Comparison of ENCODE assay signal across 10 cellular contexts in genomic region chr19:45045671-45046353, GRCh38. TPM values are rescaled to one million over a fixed set of nuclear protein-coding genes. Genes with fewer than 3 reads are reported as not detected.
DNase-seq lines count a peak whose midpoint lies in the region; ATAC-seq and TF ChIP-seq lines count a peak whose summit lies in the region.
"Had no signal": no experiment of that assay in that cellular context is flagged by ENCODE, and none has a peak within 500 bp of the region (broad histone marks: within the 10 kb centered on the region; RNA-seq: fewer than 3 reads in every experiment).

No MANE protein-coding gene starts in this region.

- peak overlapping the region; percentile 66 to 82 for H3K27ac Mint-ChIP-seq in natural killer cell treated with Interleukin-12 subunit alpha and Interleukin-12 subunit beta and Interleukin-15 and Interleukin-18, amount 100 ng/mL, for 72 hours
- H3K27ac Mint-ChIP-seq in natural killer cell (peak overlapping the region in 1 of 2 donors; percentile 77), immature natural killer cell (peak overlapping the region in 3 of 6 donors; percentile 13 to 72 (median 57))
- H3K27ac Mint-ChIP-seq in activated T-helper 1 cell treated with anti-CD3 and anti-CD28 coated beads, Interleukin-12 subunit alpha, Interleukin-12 subunit beta, Interleukin-2, Interleukin-4 antibody, amounts not matched to agents 30 ng/mL and 10 ng/mL and 1 ng/mL, durations not matched to agents 14 hours and 24 hours and 36 hours: no peak overlapping the region

- intact Hi-C loops in natural killer cell (cut with micrococcal nuclease): no loop called here
- intact Hi-C loops in activated T-helper 1 cell treated with anti-CD3 and anti-CD28 coated beads, Interleukin-12 subunit alpha, Interleukin-12 subunit beta, Interleukin-2, Interleukin-4 antibody, amounts not matched to agents 30 ng/mL and 10 ng/mL and 1 ng/mL, durations not matched to agents 14 hours and 24 hours and 36 hours (cut with micrococcal nuclease): no loop called here

- no peak for DNase-seq in natural killer cell treated with Interleukin-12 subunit alpha and Interleukin-12 subunit beta and Interleukin-15 and Interleukin-18, amount 100 ng/mL, for 72 hours (ENCODE audit: low spot score)
- DNase-seq in natural killer cell (no peak), caudate nucleus (lab: John Stamatoyannopoulos, UW) (peak in 59 of 61 donors; percentile 29 to 96 (median 84)), midbrain (lab: John Stamatoyannopoulos, UW) (peak; percentile 90), iPS-NIHi7 (ENCODE audit: extremely low spot score) (no peak), immature natural killer cell (no peak)
- no peak for DNase-seq in activated T-helper 1 cell treated with anti-CD3 and anti-CD28 coated beads, Interleukin-12 subunit alpha, Interleukin-12 subunit beta, Interleukin-2, Interleukin-4 antibody, amounts not matched to agents 30 ng/mL and 10 ng/mL and 1 ng/mL, durations not matched to agents 14 hours and 24 hours and 36 hours (ENCODE audit: low spot score)
- DNase-seq: activated CD4-positive, alpha-beta T cell treated with anti-CD3 and anti-CD28 coated beads, Interleukin-2, amount 50 U/mL, for 1 hour; NCI-H1930 had no signal

- H3K27ac ChIP-seq in caudate nucleus (ENCODE audit: low read depth, low read length): peak overlapping the region; percentile 97

- ATAC-seq in natural killer cell treated with Interleukin-12 subunit alpha and Interleukin-12 subunit beta and Interleukin-15 and Interleukin-18, amount 100 ng/mL, for 72 hours: no peak
- ATAC-seq in natural killer cell (no peak), GM21825 (IDR thresholded peaks at IDR 0.05; ENCODE audit: unreplicated experiment) (no peak)

- TF ChIP-seq CTCF in natural killer cell (IDR thresholded peaks at IDR 0.05): no peak

- peaks cover 50% of the 10 kb centered on the region in 2 donors for H3K4me1 Mint-ChIP-seq in natural killer cell treated with Interleukin-12 subunit alpha and Interleukin-12 subunit beta and Interleukin-15 and Interleukin-18, amount 100 ng/mL, for 72 hours (ENCODE audit: low read depth in 2 of 2)
- H3K4me1 Mint-ChIP-seq in natural killer cell (peaks cover 46 to 51% of the 10 kb centered on the region in 2 donors), immature natural killer cell (peaks cover 36 to 56% of the 10 kb centered on the region in 2 donors)
- peaks cover 37% of the 10 kb centered on the region for H3K4me1 Mint-ChIP-seq in activated T-helper 1 cell treated with anti-CD3 and anti-CD28 coated beads, Interleukin-12 subunit alpha, Interleukin-12 subunit beta, Interleukin-2, Interleukin-4 antibody, amounts not matched to agents 30 ng/mL and 10 ng/mL and 1 ng/mL, durations not matched to agents 14 hours and 24 hours and 36 hours (ENCODE audit: low read depth)

- no peak overlapping the region for H3K4me3 Mint-ChIP-seq in natural killer cell treated with Interleukin-12 subunit alpha and Interleukin-12 subunit beta and Interleukin-15 and Interleukin-18, amount 100 ng/mL, for 72 hours
- H3K4me3 Mint-ChIP-seq in natural killer cell (no peak overlapping the region), immature natural killer cell (no peak overlapping the region)
- no peak overlapping the region for H3K4me3 Mint-ChIP-seq in activated T-helper 1 cell treated with anti-CD3 and anti-CD28 coated beads, Interleukin-12 subunit alpha, Interleukin-12 subunit beta, Interleukin-2, Interleukin-4 antibody, amounts not matched to agents 30 ng/mL and 10 ng/mL and 1 ng/mL, durations not matched to agents 14 hours and 24 hours and 36 hours

- H3K9me3 Mint-ChIP-seq in natural killer cell treated with Interleukin-12 subunit alpha and Interleukin-12 subunit beta and Interleukin-15 and Interleukin-18, amount 100 ng/mL, for 72 hours: no peaks in the 10 kb centered on the region
- no peaks in the 10 kb centered on the region for H3K9me3 Mint-ChIP-seq in natural killer cell
- no peaks in the 10 kb centered on the region for H3K9me3 Mint-ChIP-seq in activated T-helper 1 cell treated with anti-CD3 and anti-CD28 coated beads, Interleukin-12 subunit alpha, Interleukin-12 subunit beta, Interleukin-2, Interleukin-4 antibody, amounts not matched to agents 30 ng/mL and 10 ng/mL and 1 ng/mL, durations not matched to agents 14 hours and 24 hours and 36 hours
- no peaks in the 10 kb centered on the region for H3K9me3 Mint-ChIP-seq in immature natural killer cell

- H3K27me3 Mint-ChIP-seq in natural killer cell treated with Interleukin-12 subunit alpha and Interleukin-12 subunit beta and Interleukin-15 and Interleukin-18, amount 100 ng/mL, for 72 hours: no peaks in the 10 kb centered on the region
- H3K27me3 Mint-ChIP-seq in natural killer cell (ENCODE audit: low read depth in 2 of 2): no peaks in the 10 kb centered on the region
- H3K27me3 Mint-ChIP-seq in activated T-helper 1 cell treated with anti-CD3 and anti-CD28 coated beads, Interleukin-12 subunit alpha, Interleukin-12 subunit beta, Interleukin-2, Interleukin-4 antibody, amounts not matched to agents 30 ng/mL and 10 ng/mL and 1 ng/mL, durations not matched to agents 14 hours and 24 hours and 36 hours (ENCODE audit: insufficient read depth): no peaks in the 10 kb centered on the region
- H3K27me3 Mint-ChIP-seq in immature natural killer cell (ENCODE audit: low read depth in 3 of 3): peaks cover 0 to 3% (median 0%) of the 10 kb centered on the region in 3 donors

- peaks cover 14% of the 10 kb centered on the region for H3K36me3 Mint-ChIP-seq in natural killer cell treated with Interleukin-12 subunit alpha and Interleukin-12 subunit beta and Interleukin-15 and Interleukin-18, amount 100 ng/mL, for 72 hours
- H3K36me3 Mint-ChIP-seq in natural killer cell (no peaks in the 10 kb centered on the region), immature natural killer cell (peaks cover 3 to 15% (median 11%) of the 10 kb centered on the region in 3 donors)
- peaks cover 30% of the 10 kb centered on the region for H3K36me3 Mint-ChIP-seq in activated T-helper 1 cell treated with anti-CD3 and anti-CD28 coated beads, Interleukin-12 subunit alpha, Interleukin-12 subunit beta, Interleukin-2, Interleukin-4 antibody, amounts not matched to agents 30 ng/mL and 10 ng/mL and 1 ng/mL, durations not matched to agents 14 hours and 24 hours and 36 hours (ENCODE audit: low read depth)

RNA-seq across cellular contexts. Expression of gene CLASRP, which starts 7.0 kb away (rescaled TPM):
- 100 to 1,000 TPM in 1 of 2 donors, 10 to 100 TPM in 1; 84.1 to 147 TPM for total RNA-seq in natural killer cell treated with Interleukin-12 subunit alpha and Interleukin-12 subunit beta and Interleukin-15 and Interleukin-18, amount 100 ng/mL, for 72 hours
- total RNA-seq in natural killer cell: 100 to 1,000 TPM; 142 to 160 (median 146) TPM
- total RNA-seq in activated T-helper 1 cell treated with anti-CD3 and anti-CD28 coated beads, Interleukin-12 subunit alpha, Interleukin-12 subunit beta, Interleukin-2, Interleukin-4 antibody, amounts not matched to agents 30 ng/mL and 10 ng/mL and 1 ng/mL, durations not matched to agents 14 hours and 24 hours and 36 hours: 106 and 116 TPM in 2 replicates
- polyA plus RNA-seq in immature natural killer cell: 1 to 10 TPM; 2.7 to 9.0 (median 2.9) TPM

RNA-seq across cellular contexts. Expression of gene ZNF296, which starts 30.5 kb away (rescaled TPM):
- 1 to 10 TPM; 5.0 to 5.5 TPM for total RNA-seq in natural killer cell treated with Interleukin-12 subunit alpha and Interleukin-12 subunit beta and Interleukin-15 and Interleukin-18, amount 100 ng/mL, for 72 hours
- 1 to 10 TPM; 5.1 to 8.0 (median 8.0) TPM for total RNA-seq in natural killer cell
- 4.3 and 4.7 TPM in 2 replicates for total RNA-seq in activated T-helper 1 cell treated with anti-CD3 and anti-CD28 coated beads, Interleukin-12 subunit alpha, Interleukin-12 subunit beta, Interleukin-2, Interleukin-4 antibody, amounts not matched to agents 30 ng/mL and 10 ng/mL and 1 ng/mL, durations not matched to agents 14 hours and 24 hours and 36 hours
- 10 to 100 TPM in 2 of 3 donors, 1 to 10 TPM in 1; 4.0 to 25.6 (median 12.4) TPM for polyA plus RNA-seq in immature natural killer cell

RNA-seq across cellular contexts. Expression of gene GEMIN7, which starts 33.2 kb away (rescaled TPM):
- total RNA-seq in natural killer cell treated with Interleukin-12 subunit alpha and Interleukin-12 subunit beta and Interleukin-15 and Interleukin-18, amount 100 ng/mL, for 72 hours: 10 to 100 TPM; 59.0 TPM
- 10 to 100 TPM; 27.7 to 28.7 (median 27.9) TPM for total RNA-seq in natural killer cell
- total RNA-seq in activated T-helper 1 cell treated with anti-CD3 and anti-CD28 coated beads, Interleukin-12 subunit alpha, Interleukin-12 subunit beta, Interleukin-2, Interleukin-4 antibody, amounts not matched to agents 30 ng/mL and 10 ng/mL and 1 ng/mL, durations not matched to agents 14 hours and 24 hours and 36 hours: 46.8 and 53.6 TPM in 2 replicates
- polyA plus RNA-seq in immature natural killer cell: 100 to 1,000 TPM; 120 to 130 (median 123) TPM

RNA-seq across cellular contexts. Expression of gene RELB, which starts 44.5 kb away (rescaled TPM):
- total RNA-seq in natural killer cell treated with Interleukin-12 subunit alpha and Interleukin-12 subunit beta and Interleukin-15 and Interleukin-18, amount 100 ng/mL, for 72 hours: 10 to 100 TPM; 47.0 to 81.6 TPM
- total RNA-seq in natural killer cell: 100 to 1,000 TPM in 2 of 3 donors, 10 to 100 TPM in 1; 92.4 to 119 (median 105) TPM
- total RNA-seq in activated T-helper 1 cell treated with anti-CD3 and anti-CD28 coated beads, Interleukin-12 subunit alpha, Interleukin-12 subunit beta, Interleukin-2, Interleukin-4 antibody, amounts not matched to agents 30 ng/mL and 10 ng/mL and 1 ng/mL, durations not matched to agents 14 hours and 24 hours and 36 hours: 73.3 and 77.5 TPM in 2 replicates
- polyA plus RNA-seq in immature natural killer cell: 10 to 100 TPM in 1 of 3 donors, 1 to 10 TPM in 2; 6.0 to 15.4 (median 7.1) TPM

RNA-seq across cellular contexts. Expression of gene PPP1R37, which starts 47.2 kb away (rescaled TPM):
- 10 to 100 TPM; 18.1 to 36.3 TPM for total RNA-seq in natural killer cell treated with Interleukin-12 subunit alpha and Interleukin-12 subunit beta and Interleukin-15 and Interleukin-18, amount 100 ng/mL, for 72 hours
- 10 to 100 TPM; 23.8 to 29.3 (median 25.0) TPM for total RNA-seq in natural killer cell
- 20.4 and 20.5 TPM in 2 replicates for total RNA-seq in activated T-helper 1 cell treated with anti-CD3 and anti-CD28 coated beads, Interleukin-12 subunit alpha, Interleukin-12 subunit beta, Interleukin-2, Interleukin-4 antibody, amounts not matched to agents 30 ng/mL and 10 ng/mL and 1 ng/mL, durations not matched to agents 14 hours and 24 hours and 36 hours
- 1 to 10 TPM in 1 of 3 donors, under 1 TPM in 1, not detected in 1; 0.37 to 1.1 TPM for polyA plus RNA-seq in immature natural killer cell

Comparison
In these comparisons a context has a peak if more than half of its experiments do, and no peak if none do; other contexts are left out.
1. DNase-seq: peak in caudate nucleus (59 of 61) and midbrain (single experiment); none in natural killer cell treated with Interleukin-12 subunit alpha and Interleukin-12 subunit beta and Interleukin-15 and Interleukin-18, amount 100 ng/mL, for 72 hours (single experiment), natural killer cell (single experiment), iPS-NIHi7 (single experiment), activated T-helper 1 cell treated with anti-CD3 and anti-CD28 coated beads, Interleukin-12 subunit alpha, Interleukin-12 subunit beta, Interleukin-2, Interleukin-4 antibody, amounts not matched to agents 30 ng/mL and 10 ng/mL and 1 ng/mL, durations not matched to agents 14 hours and 24 hours and 36 hours (single experiment) and immature natural killer cell (0 of 3).